ENCODE assay signal across 8 cellular contexts in the genomic region with DNA sequence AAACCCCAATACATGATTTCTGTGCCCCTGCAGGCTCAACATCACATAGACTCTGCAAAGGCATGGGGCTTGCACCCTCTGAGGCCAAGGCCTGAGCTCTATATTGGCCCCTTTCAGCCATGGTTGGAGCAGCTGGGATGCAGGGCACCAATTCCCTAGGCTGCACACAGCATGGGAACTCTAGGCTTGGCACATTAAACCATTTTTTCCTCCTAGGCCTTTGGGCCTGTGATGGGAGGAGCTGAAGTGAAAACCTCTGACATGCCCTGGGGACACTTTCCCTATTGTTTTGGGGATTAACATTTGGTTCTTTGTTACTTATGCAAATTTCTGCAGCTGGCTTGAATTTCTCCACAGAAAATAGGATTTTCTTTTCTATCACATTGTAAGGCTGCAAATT.
"Had no signal": no experiment of that assay in that cellular context is flagged by ENCODE, and none has a peak within 500 bp of the region (broad histone marks: within the 10 kb centered on the region; RNA-seq: fewer than 3 reads in every experiment).

No MANE protein-coding gene starts in this region.

- H3K36me3 ChIP-seq: HAP-1 had no signal

- FAIRE-seq: HTR-8/SVneo had no signal

- H3K4me1 ChIP-seq: HAP-1 had no signal

- H3K4me3 ChIP-seq: GM23248, HAP-1 had no signal

- H3K9ac ChIP-seq: GM23248 had no signal

- H3K9me3 ChIP-seq: HAP-1 had no signal

- H3K27ac ChIP-seq: GM23248 had no signal

- H2AFZ ChIP-seq: GM23248 had no signal

- ATAC-seq: HCT116 had no signal

- DNase-seq: GM23248, GOT3, H7, IMR-90, KBM-7 had no signal
